10 cellular contexts compared by ENCODE assay signal in the genomic region with DNA sequence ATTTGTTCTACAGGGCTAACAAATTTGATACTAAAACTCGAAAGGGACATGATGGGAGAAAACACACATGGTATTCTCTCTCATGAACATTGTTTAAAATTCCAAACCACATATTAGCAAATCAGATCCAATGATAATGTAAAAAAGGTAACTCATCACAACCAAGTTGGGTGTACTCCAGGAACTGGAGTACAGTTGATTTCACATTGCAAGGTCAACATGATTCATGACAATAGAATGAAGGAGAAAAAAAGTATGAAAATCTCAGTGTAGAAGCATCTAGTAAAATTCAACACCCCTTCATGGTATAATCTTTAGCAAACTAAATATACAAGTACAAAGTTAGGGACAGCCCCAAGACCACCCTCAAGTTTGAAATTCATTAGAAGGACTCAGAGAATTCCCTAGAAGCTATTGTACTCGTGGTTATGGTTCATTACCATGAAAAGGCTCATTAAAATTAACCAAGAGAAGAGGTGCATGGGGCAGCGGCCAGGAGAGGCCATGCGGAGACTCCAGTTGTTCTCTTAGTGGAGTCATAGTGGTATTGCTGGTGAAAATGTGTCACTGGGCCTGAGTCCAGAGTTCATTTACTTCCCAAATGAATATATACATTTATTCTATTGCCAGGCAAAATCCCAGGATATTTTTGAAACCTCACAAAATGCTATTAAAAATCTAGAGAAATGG. TPM values are rescaled to one million over a fixed set of nuclear protein-coding genes. Genes with fewer than 3 reads are reported as not detected.
DNase-seq lines count a peak whose midpoint lies in the region.
"Had no signal": no experiment of that assay in that cellular context is flagged by ENCODE, and none has a peak within 500 bp of the region (broad histone marks: within the 10 kb centered on the region; RNA-seq: fewer than 3 reads in every experiment).

No MANE protein-coding gene starts in this region.

- peaks cover 3% of the 10 kb centered on the region for H3K36me3 ChIP-seq in H7 (replicated peaks; ENCODE audit: control insufficient read depth, insufficient read depth, low read length)

- H3K4me1 Mint-ChIP-seq in activated T-helper 2 cell treated with anti-CD3 and anti-CD28 coated beads, Interferon-gamma antibody, Interleukin-2, Interleukin-4, amounts not matched to agents 10 μg/mL and 5 μg/mL and 100 μg/mL, durations not matched to agents 14 hours and 24 hours and 36 hours (ENCODE audit: low read depth): peaks cover 51% of the 10 kb centered on the region

- no peak overlapping the region for H3K4me3 ChIP-seq in H7 (ENCODE audit: insufficient read depth, low read depth, low read length)

- in situ Hi-C loops in ACHN (cut with HindIII; ENCODE audit: low pct_ligation_motif_present, low pct_unique_long_range_greater_than_20kb, low sequenced_read_pairs): no loop called here

- peak overlapping the region; percentile 49 for H3K27ac Mint-ChIP-seq in activated T-helper 2 cell treated with anti-CD3 and anti-CD28 coated beads, Interferon-gamma antibody, Interleukin-2, Interleukin-4, amounts not matched to agents 10 μg/mL and 5 μg/mL and 100 μg/mL, durations not matched to agents 14 hours and 24 hours and 36 hours
- H3K27ac Mint-ChIP-seq: H9 had no signal

- H3K9me3 Mint-ChIP-seq in activated T-helper 2 cell treated with anti-CD3 and anti-CD28 coated beads, Interferon-gamma antibody, Interleukin-2, Interleukin-4, amounts not matched to agents 10 μg/mL and 5 μg/mL and 100 μg/mL, durations not matched to agents 14 hours and 24 hours and 36 hours: no peaks in the 10 kb centered on the region

- H3K36me3 Mint-ChIP-seq in activated T-helper 2 cell treated with anti-CD3 and anti-CD28 coated beads, Interferon-gamma antibody, Interleukin-2, Interleukin-4, amounts not matched to agents 10 μg/mL and 5 μg/mL and 100 μg/mL, durations not matched to agents 14 hours and 24 hours and 36 hours (ENCODE audit: low read depth): peaks cover 21% of the 10 kb centered on the region

- H3K4me3 Mint-ChIP-seq in activated T-helper 2 cell treated with anti-CD3 and anti-CD28 coated beads, Interferon-gamma antibody, Interleukin-2, Interleukin-4, amounts not matched to agents 10 μg/mL and 5 μg/mL and 100 μg/mL, durations not matched to agents 14 hours and 24 hours and 36 hours (ENCODE audit: low read depth): peak overlapping the region; percentile 7

- no peaks in the 10 kb centered on the region for H3K27me3 Mint-ChIP-seq in activated T-helper 2 cell treated with anti-CD3 and anti-CD28 coated beads, Interferon-gamma antibody, Interleukin-2, Interleukin-4, amounts not matched to agents 10 μg/mL and 5 μg/mL and 100 μg/mL, durations not matched to agents 14 hours and 24 hours and 36 hours (ENCODE audit: low read depth)

- DNase-seq in ACHN (peak; percentile 88), H7 (peak; percentile 23), glomerular visceral epithelial cell (ENCODE audit: extremely low spot score) (peak; percentile 78), NOMO-1 treated with dmso at 0.1 percent for 144 hours (lab: John Stamatoyannopoulos, UW; ENCODE audit: unreplicated experiment) (no peak), inferior parietal cortex (ENCODE audit: extremely low spot score) (no peak), SHP77 (lab: John Stamatoyannopoulos, UW) (no peak), amygdala (lab: John Stamatoyannopoulos, UW) (no peak)
- DNase-seq in activated T-helper 2 cell treated with anti-CD3 and anti-CD28 coated beads, Interferon-gamma antibody, Interleukin-2, Interleukin-4, amounts not matched to agents 10 μg/mL and 5 μg/mL and 100 μg/mL, durations not matched to agents 14 hours and 24 hours and 36 hours (ENCODE audit: low spot score): no peak
- DNase-seq: H9, NCI-H187 had no signal

- intact Hi-C loops in activated T-helper 2 cell treated with anti-CD3 and anti-CD28 coated beads, Interferon-gamma antibody, Interleukin-2, Interleukin-4, amounts not matched to agents 10 μg/mL and 5 μg/mL and 100 μg/mL, durations not matched to agents 14 hours and 24 hours and 36 hours (cut with micrococcal nuclease): loop anchor here (2.0 to 10.0 kb wide), 3 partner anchors 41 to 468 kb away; partner anchors contain the start of genes GPR132, SIVA1 and TEDC1

- H3K27me3 ChIP-seq in H7 (ENCODE audit: control insufficient read depth, insufficient read depth, low read length): no peaks in the 10 kb centered on the region

RNA-seq across cellular contexts. Expression of gene CDCA4, which starts 3.1 kb away (rescaled TPM):
- total RNA-seq in H7 (2014; rRNA removed; shearing (Covaris generic)): 99.0 and 111 TPM in 2 replicates
- 47.7 and 49.6 TPM in 2 replicates for total RNA-seq in activated T-helper 2 cell treated with anti-CD3 and anti-CD28 coated beads, Interferon-gamma antibody, Interleukin-2, Interleukin-4, amounts not matched to agents 10 μg/mL and 5 μg/mL and 100 μg/mL, durations not matched to agents 14 hours and 24 hours and 36 hours

RNA-seq across cellular contexts. Expression of gene CLBA1, which starts 38.3 kb away (rescaled TPM):
- 3.5 and 3.7 TPM in 2 replicates for total RNA-seq in H7 (2014; rRNA removed; shearing (Covaris generic))
- 0.94 and 1.4 TPM in 2 replicates for total RNA-seq in activated T-helper 2 cell treated with anti-CD3 and anti-CD28 coated beads, Interferon-gamma antibody, Interleukin-2, Interleukin-4, amounts not matched to agents 10 μg/mL and 5 μg/mL and 100 μg/mL, durations not matched to agents 14 hours and 24 hours and 36 hours

RNA-seq across cellular contexts. Expression of gene GPR132, which starts 41.3 kb away (rescaled TPM):
- not detected in 2 replicates for total RNA-seq in H7 (2014; rRNA removed; shearing (Covaris generic))
- 27.1 and 29.8 TPM in 2 replicates for total RNA-seq in activated T-helper 2 cell treated with anti-CD3 and anti-CD28 coated beads, Interferon-gamma antibody, Interleukin-2, Interleukin-4, amounts not matched to agents 10 μg/mL and 5 μg/mL and 100 μg/mL, durations not matched to agents 14 hours and 24 hours and 36 hours

RNA-seq across cellular contexts. Expression of gene AHNAK2, which starts 45.8 kb away (rescaled TPM):
- 2.0 and 2.3 TPM in 2 replicates for total RNA-seq in H7 (2014; rRNA removed; shearing (Covaris generic))
- total RNA-seq in activated T-helper 2 cell treated with anti-CD3 and anti-CD28 coated beads, Interferon-gamma antibody, Interleukin-2, Interleukin-4, amounts not matched to agents 10 μg/mL and 5 μg/mL and 100 μg/mL, durations not matched to agents 14 hours and 24 hours and 36 hours: 0.02 and 0.07 TPM in 2 replicates

Comparison
In these comparisons a context has a peak if more than half of its experiments do, and no peak if none do; other contexts are left out.
1. DNase-seq: peak in ACHN (single experiment), H7 (single experiment) and glomerular visceral epithelial cell (single experiment); none in activated T-helper 2 cell treated with anti-CD3 and anti-CD28 coated beads, Interferon-gamma antibody, Interleukin-2, Interleukin-4, amounts not matched to agents 10 μg/mL and 5 μg/mL and 100 μg/mL, durations not matched to agents 14 hours and 24 hours and 36 hours (single experiment), NOMO-1 treated with dmso at 0.1 percent for 144 hours (single experiment), inferior parietal cortex (single experiment), SHP77 (0 of 2) and amygdala (0 of 56).
2. RNA of gene GPR132, which starts 41.3 kb away (total RNA-seq): 27.1 to 29.8 TPM in activated T-helper 2 cell treated with anti-CD3 and anti-CD28 coated beads, Interferon-gamma antibody, Interleukin-2, Interleukin-4, amounts not matched to agents 10 μg/mL and 5 μg/mL and 100 μg/mL, durations not matched to agents 14 hours and 24 hours and 36 hours; not detected in H7; every median in the first group is over 10 times any median in the second.